Comparison of ENCODE assay signal across 1 cellular context in genomic region chr14:100283984-100284881, GRCh38.
TF ChIP-seq lines count a peak whose summit lies in the region.

No MANE protein-coding gene starts in this region.

TF ChIP-seq in HCT116, 20 proteins besides CTCF, POLR2A, EP300 and RAD21 (continued from another document):
- TF ChIP-seq ZBTB33 (IDR thresholded peaks at IDR 0.05; ENCODE audit: extremely low read depth, insufficient replicate concordance, low read length) (no peak), SP1 (IDR thresholded peaks at IDR 0.05; ENCODE audit: low read depth) (no peak), POLR2AphosphoS5 (IDR thresholded peaks at IDR 0.05; ENCODE audit: low read depth, low read length) (no peak), JUND (IDR thresholded peaks at IDR 0.05) (no peak), EZH2 (IDR thresholded peaks at IDR 0.05) (no peak), ELF1 (IDR thresholded peaks at IDR 0.05; ENCODE audit: borderline replicate concordance, low read depth) (no peak), TCF7L2 (IDR thresholded peaks at IDR 0.05; ENCODE audit: borderline replicate concordance, extremely low read depth, insufficient read depth, insufficient read length) (no peak), CBX3 (IDR thresholded peaks at IDR 0.05; ENCODE audit: low read depth) (no peak), YY1 (IDR thresholded peaks at IDR 0.05; ENCODE audit: extremely low read depth, insufficient replicate concordance, low read depth, low read length) (no peak), ZFX (IDR thresholded peaks at IDR 0.05) (no peak)
TF ChIP-seq in HCT116: peak in this region for 0.
